ENCODE assay signal across 14 cellular contexts in genomic region chr3:124829819-124830554, GRCh38. TPM values are rescaled to one million over a fixed set of nuclear protein-coding genes. Genes with fewer than 3 reads are reported as not detected.
DNase-seq lines count a peak whose midpoint lies in the region; ATAC-seq and TF ChIP-seq lines count a peak whose summit lies in the region.
"Had no signal": no experiment of that assay in that cellular context is flagged by ENCODE, and none has a peak within 500 bp of the region (broad histone marks: within the 10 kb centered on the region; RNA-seq: fewer than 3 reads in every experiment).

No MANE protein-coding gene starts in this region.

- peaks cover 13% of the 10 kb centered on the region for H3K4me1 ChIP-seq in BE2C

- peak overlapping the region; percentile 6 for H3K27ac Mint-ChIP-seq in Calu3 (ENCODE audit: unreplicated experiment)
- H3K27ac Mint-ChIP-seq in WTC11: peak overlapping the region; percentile 95
- H3K27ac Mint-ChIP-seq in stimulated activated memory B cell treated with anti-CD40 and anti-IgM and Interleukin-4, amounts not matched to agents 10 μg/mL and 1 μg/mL and 100 μg/mL, for 72 hours: no peak overlapping the region
- H3K27ac Mint-ChIP-seq: activated CD4-positive, alpha-beta memory T cell treated with anti-CD3 and anti-CD28 coated beads for 36 hours; activated naive CD4-positive, alpha-beta T cell treated with anti-CD3 and anti-CD28 coated beads, Interleukin-2, amount 50 U/mL, for 24 hours had no signal

- H3K4me1 Mint-ChIP-seq in Calu3 (ENCODE audit: low read depth, unreplicated experiment): peaks cover 35% of the 10 kb centered on the region
- peaks cover 80% of the 10 kb centered on the region for H3K4me1 Mint-ChIP-seq in WTC11
- H3K4me1 Mint-ChIP-seq in stimulated activated memory B cell treated with anti-CD40 and anti-IgM and Interleukin-4, amounts not matched to agents 10 μg/mL and 1 μg/mL and 100 μg/mL, for 72 hours: peaks cover 24% of the 10 kb centered on the region

- H3K4me3 ChIP-seq in BE2C (ENCODE audit: low read depth, low read length): no peak overlapping the region
- H3K4me3 ChIP-seq: spleen had no signal

- DNase-seq in Calu3: no peak
- no peak for DNase-seq in WTC11 (ENCODE audit: low spot score)
- peak; percentile 43 for DNase-seq in islet precursor cell
- no peak for DNase-seq in stimulated activated CD4-positive, alpha-beta T cell treated with anti-CD3 and anti-CD28 coated beads, Interleukin-4, amount 100 ng/mL, for 1 hour
- no peak for DNase-seq in stimulated activated CD4-positive, alpha-beta T cell treated with anti-CD3 and anti-CD28 coated beads, Interleukin-15, amount 100 ng/mL, for 24 hours
- no peak for DNase-seq in H4 (ENCODE audit: low spot score)
- DNase-seq in BE2C: no peak
- DNase-seq: activated CD4-positive, alpha-beta memory T cell treated with anti-CD3 and anti-CD28 coated beads for 36 hours; head of caudate nucleus; NCI-H1048; spleen; T-helper 1 cell had no signal

- no peak overlapping the region for H3K4me3 Mint-ChIP-seq in Calu3 (ENCODE audit: low read depth, unreplicated experiment)
- H3K4me3 Mint-ChIP-seq in WTC11: no peak overlapping the region
- H3K4me3 Mint-ChIP-seq in stimulated activated memory B cell treated with anti-CD40 and anti-IgM and Interleukin-4, amounts not matched to agents 10 μg/mL and 1 μg/mL and 100 μg/mL, for 72 hours: no peak overlapping the region
- H3K4me3 Mint-ChIP-seq: activated CD4-positive, alpha-beta memory T cell treated with anti-CD3 and anti-CD28 coated beads for 36 hours; activated naive CD4-positive, alpha-beta T cell treated with anti-CD3 and anti-CD28 coated beads, Interleukin-2, amount 50 U/mL, for 24 hours had no signal

- intact Hi-C loops in Calu3 (cut with micrococcal nuclease; ENCODE audit: unreplicated experiment): no loop called here

- POLR2A ChIA-PET in WTC11 (lab: Charles Lee): no interaction called here

- H3K9me3 ChIP-seq in BE2C: no peaks in the 10 kb centered on the region
- H3K9me3 ChIP-seq: spleen had no signal

- CTCF ChIA-PET in Calu3 (lab: Charles Lee) (no interaction called here), WTC11 (lab: Charles Lee) (interaction anchor here (1.3 kb wide), 1 partner anchor 69 kb away, joined by 3 read pairs; no protein-coding TSS in a partner anchor)

- peaks cover 26% of the 10 kb centered on the region for H3K36me3 Mint-ChIP-seq in Calu3 (ENCODE audit: insufficient read depth, unreplicated experiment)
- H3K36me3 Mint-ChIP-seq in WTC11: peaks cover 43% of the 10 kb centered on the region
- H3K36me3 Mint-ChIP-seq in stimulated activated memory B cell treated with anti-CD40 and anti-IgM and Interleukin-4, amounts not matched to agents 10 μg/mL and 1 μg/mL and 100 μg/mL, for 72 hours: peaks cover 4% of the 10 kb centered on the region
- H3K36me3 Mint-ChIP-seq: activated CD4-positive, alpha-beta memory T cell treated with anti-CD3 and anti-CD28 coated beads for 36 hours; activated naive CD4-positive, alpha-beta T cell treated with anti-CD3 and anti-CD28 coated beads, Interleukin-2, amount 50 U/mL, for 24 hours had no signal

- no peaks in the 10 kb centered on the region for H3K9me3 Mint-ChIP-seq in Calu3 (ENCODE audit: low read depth, unreplicated experiment)
- no peaks in the 10 kb centered on the region for H3K9me3 Mint-ChIP-seq in WTC11
- no peaks in the 10 kb centered on the region for H3K9me3 Mint-ChIP-seq in stimulated activated memory B cell treated with anti-CD40 and anti-IgM and Interleukin-4, amounts not matched to agents 10 μg/mL and 1 μg/mL and 100 μg/mL, for 72 hours
- H3K9me3 Mint-ChIP-seq: activated CD4-positive, alpha-beta memory T cell treated with anti-CD3 and anti-CD28 coated beads for 36 hours; activated naive CD4-positive, alpha-beta T cell treated with anti-CD3 and anti-CD28 coated beads, Interleukin-2, amount 50 U/mL, for 24 hours had no signal

- no peaks in the 10 kb centered on the region; the same call in 1 of the 2 replicates for H3K36me3 ChIP-seq in BE2C
- H3K36me3 ChIP-seq: spleen had no signal

- BruUV-seq in Calu3 (replicated peaks; lab: Mats Ljungman, UMichigan): no TSS peak

- TF ChIP-seq CTCF in Calu3 (IDR thresholded peaks at IDR 0.05; ENCODE audit: unreplicated experiment) (no peak), WTC11 (IDR thresholded peaks at IDR 0.05) (no peak), BE2C (IDR thresholded peaks at IDR 0.05; ENCODE audit: low read depth, low read length) (no peak)

- no peak for ATAC-seq in WTC11
- ATAC-seq in stimulated activated memory B cell treated with anti-CD40 and anti-IgM and Interleukin-4, amounts not matched to agents 10 μg/mL and 1 μg/mL and 100 μg/mL, for 72 hours: peak; percentile 62

- no peaks in the 10 kb centered on the region for H3K27me3 Mint-ChIP-seq in Calu3 (ENCODE audit: unreplicated experiment)
- H3K27me3 Mint-ChIP-seq in WTC11 (ENCODE audit: low read depth): no peaks in the 10 kb centered on the region
- peaks cover 48% of the 10 kb centered on the region for H3K27me3 Mint-ChIP-seq in stimulated activated memory B cell treated with anti-CD40 and anti-IgM and Interleukin-4, amounts not matched to agents 10 μg/mL and 1 μg/mL and 100 μg/mL, for 72 hours
- H3K27me3 Mint-ChIP-seq: activated naive CD4-positive, alpha-beta T cell treated with anti-CD3 and anti-CD28 coated beads, Interleukin-2, amount 50 U/mL, for 24 hours had no signal

- no peaks in the 10 kb centered on the region for H3K27me3 ChIP-seq in BE2C

TF ChIP-seq in WTC11, 78 proteins besides CTCF, POLR2A, EP300 and RAD21 (continues in another document):
- no peak for TF ChIP-seq ZNF281 (CRISPR knock-in tag; IDR thresholded peaks at IDR 0.05)
- no peak for TF ChIP-seq ESRRA (CRISPR knock-in tag; IDR thresholded peaks at IDR 0.05; ENCODE audit: borderline replicate concordance)
- TF ChIP-seq TP53 (CRISPR knock-in tag; IDR thresholded peaks at IDR 0.05): no peak
- TF ChIP-seq CDX4 (CRISPR knock-in tag; IDR thresholded peaks at IDR 0.05; ENCODE audit: borderline replicate concordance): no peak
- TF ChIP-seq NFE2L1 (CRISPR knock-in tag; IDR thresholded peaks at IDR 0.05): no peak
- no peak for TF ChIP-seq TEAD1 (CRISPR knock-in tag; IDR thresholded peaks at IDR 0.05)
- no peak for TF ChIP-seq SMAD4 (CRISPR knock-in tag; IDR thresholded peaks at IDR 0.05)
- TF ChIP-seq ETV6 (CRISPR knock-in tag; IDR thresholded peaks at IDR 0.05): no peak
- no peak for TF ChIP-seq GABPB1 (CRISPR knock-in tag; IDR thresholded peaks at IDR 0.05)
- TF ChIP-seq AR (CRISPR knock-in tag; IDR thresholded peaks at IDR 0.05): no peak
- no peak for TF ChIP-seq MXD4 (CRISPR knock-in tag; IDR thresholded peaks at IDR 0.05; ENCODE audit: borderline replicate concordance)
- TF ChIP-seq ZNF317 (CRISPR knock-in tag; IDR thresholded peaks at IDR 0.05; ENCODE audit: borderline replicate concordance, low read depth): no peak
- TF ChIP-seq CBFB (CRISPR knock-in tag; IDR thresholded peaks at IDR 0.05; ENCODE audit: low read depth): no peak

RNA-seq across cellular contexts. Expression of gene ITGB5, which starts 57.2 kb away (rescaled TPM):
- total RNA-seq in Calu3 (2022): 193 and 225 TPM in 2 replicates
- total RNA-seq in WTC11 (2021): 292 to 339 TPM (median 296 TPM) in 3 replicates
- 189 and 223 TPM in 2 replicates for total RNA-seq in H4 (2014; rRNA removed; shearing (Covaris generic))
- 164 TPM for polyA plus RNA-seq in BE2C (2012; ENCODE audit: insufficient read depth, insufficient read length, low read depth)
